In the genomic region with DNA sequence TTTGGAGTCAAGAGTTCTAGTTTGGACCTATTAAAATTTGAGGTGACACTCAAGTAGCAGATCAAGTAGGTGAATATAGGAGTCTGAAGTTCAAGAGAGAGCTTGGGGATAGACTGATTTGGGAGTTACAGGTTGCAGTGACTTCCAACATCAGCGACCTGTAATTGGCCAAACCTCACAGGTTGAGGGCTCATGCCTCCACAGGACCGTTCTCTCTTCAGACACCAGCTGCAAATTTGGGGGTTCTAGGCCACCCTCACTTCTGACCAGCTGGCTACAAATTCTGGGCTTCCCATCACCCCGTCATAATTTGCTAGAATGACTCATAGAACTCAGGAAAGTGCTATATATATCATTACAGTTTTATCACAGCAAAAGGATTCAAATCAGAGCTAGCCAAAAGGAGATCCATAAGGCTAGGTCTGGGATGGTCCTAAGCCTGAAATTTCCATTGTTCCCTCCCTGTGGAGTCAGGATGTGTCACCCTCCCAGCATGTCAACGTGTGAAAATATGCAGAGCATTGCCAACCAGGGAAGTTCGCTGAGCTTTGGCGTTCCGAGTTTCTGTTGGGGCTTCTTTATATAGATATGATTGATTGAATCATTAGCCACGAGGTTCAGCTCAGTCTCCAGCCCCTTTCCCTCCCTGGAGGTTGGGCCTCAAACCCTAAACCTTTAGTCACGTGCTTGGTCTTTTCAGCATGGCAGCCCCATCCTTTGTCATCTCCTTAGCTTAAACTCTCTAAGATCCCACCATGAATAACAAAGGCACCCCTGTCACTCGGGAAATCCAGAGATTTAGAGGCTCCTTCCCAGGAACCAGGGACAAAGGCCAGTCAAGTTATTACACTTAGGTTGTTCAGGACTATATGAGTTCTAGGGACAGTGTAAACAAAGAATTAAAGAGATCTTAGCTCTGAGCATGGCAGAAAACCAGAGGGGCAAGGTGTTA, we compare ENCODE assay signal across 21 cellular contexts. TPM values are rescaled to one million over a fixed set of nuclear protein-coding genes. Genes with fewer than 3 reads are reported as not detected.
DNase-seq lines count a peak whose midpoint lies in the region; ATAC-seq lines count a peak whose summit lies in the region.
"Had no signal": no experiment of that assay in that cellular context is flagged by ENCODE, and none has a peak within 500 bp of the region (broad histone marks: within the 10 kb centered on the region; RNA-seq: fewer than 3 reads in every experiment).

No MANE protein-coding gene starts in this region.

- no peak overlapping the region for H3K4me3 Mint-ChIP-seq in stimulated activated naive CD8-positive, alpha-beta T cell treated with anti-CD3 and anti-CD28 coated beads, Interleukin-15, Interleukin-2, amounts not matched to agents 100 ng/mL and 50 ng/mL, for 24 hours
- H3K4me3 Mint-ChIP-seq in central memory CD8-positive, alpha-beta T cell: no peak overlapping the region
- H3K4me3 Mint-ChIP-seq: activated CD4-positive, alpha-beta T cell treated with anti-CD3 and anti-CD28 coated beads for 36 hours had no signal

- peak overlapping the region; percentile 1 for H3K27ac Mint-ChIP-seq in stimulated activated naive CD8-positive, alpha-beta T cell treated with anti-CD3 and anti-CD28 coated beads, Interleukin-15, Interleukin-2, amounts not matched to agents 100 ng/mL and 50 ng/mL, for 24 hours
- peak overlapping the region; percentile 74 for H3K27ac Mint-ChIP-seq in central memory CD8-positive, alpha-beta T cell (ENCODE audit: low read depth)

- no peaks in the 10 kb centered on the region for H3K27me3 ChIP-seq in mesendoderm (ENCODE audit: insufficient read depth, low read length, poor library complexity)
- H3K27me3 ChIP-seq: heart left ventricle, left lung, neutrophil, testis had no signal

- no peak for DNase-seq in stimulated activated naive CD8-positive, alpha-beta T cell treated with anti-CD3 and anti-CD28 coated beads, Interleukin-15, Interleukin-2, amounts not matched to agents 100 U/mL and 50 U/mL, for 24 hours
- DNase-seq in central memory CD8-positive, alpha-beta T cell (ENCODE audit: low spot score in 2 of 2): no peak
- DNase-seq in mesendoderm (peak; percentile 67), NCI-H524 (lab: John Stamatoyannopoulos, UW) (no peak)
- DNase-seq in stimulated activated CD4-positive, alpha-beta T cell treated with anti-CD3 and anti-CD28 coated beads, Interleukin-15, amount 100 ng/mL, for 24 hours: no peak
- DNase-seq in activated CD4-positive, alpha-beta T cell treated with anti-CD3 and anti-CD28 coated beads, Interleukin-2, amount 50 U/mL, for 48 hours: no peak
- DNase-seq: activated CD4-positive, alpha-beta T cell treated with anti-CD3 and anti-CD28 coated beads for 36 hours; activated CD8-positive, alpha-beta memory T cell treated with anti-CD3 and anti-CD28 coated beads, Interleukin-2, amount 50 U/mL, for 4 hours; heart left ventricle; left lung; NCI-H187; NCI-H2227 treated with DMSO at 0.1 percent for 48 hours; NCI-H82; OCI-M1; SHP77; testis had no signal

- no peak overlapping the region for H3K4me3 ChIP-seq in mesendoderm (ENCODE audit: low read length)
- H3K4me3 ChIP-seq: heart left ventricle, left lung, testis had no signal

- H3K4me1 Mint-ChIP-seq in stimulated activated naive CD8-positive, alpha-beta T cell treated with anti-CD3 and anti-CD28 coated beads, Interleukin-15, Interleukin-2, amounts not matched to agents 100 ng/mL and 50 ng/mL, for 24 hours (ENCODE audit: low read depth): no peaks in the 10 kb centered on the region
- peaks cover 16% of the 10 kb centered on the region for H3K4me1 Mint-ChIP-seq in central memory CD8-positive, alpha-beta T cell
- H3K4me1 Mint-ChIP-seq: activated CD4-positive, alpha-beta T cell treated with anti-CD3 and anti-CD28 coated beads for 36 hours had no signal

- no peak overlapping the region for H2AK5ac ChIP-seq in mesendoderm (ENCODE audit: low read length)

- H3K27me3 Mint-ChIP-seq in stimulated activated naive CD8-positive, alpha-beta T cell treated with anti-CD3 and anti-CD28 coated beads, Interleukin-15, Interleukin-2, amounts not matched to agents 100 ng/mL and 50 ng/mL, for 24 hours: no peaks in the 10 kb centered on the region
- H3K27me3 Mint-ChIP-seq in central memory CD8-positive, alpha-beta T cell: no peaks in the 10 kb centered on the region
- H3K27me3 Mint-ChIP-seq: activated CD4-positive, alpha-beta T cell treated with anti-CD3 and anti-CD28 coated beads for 36 hours had no signal

- H3K79me1 ChIP-seq in mesendoderm (ENCODE audit: low read length): peaks cover 2% of the 10 kb centered on the region

- peak overlapping the region; percentile 48 for H3K23ac ChIP-seq in mesendoderm (ENCODE audit: low read length)

- no peak overlapping the region for H3K18ac ChIP-seq in mesendoderm (ENCODE audit: low read length)

- H3K36me3 Mint-ChIP-seq in stimulated activated naive CD8-positive, alpha-beta T cell treated with anti-CD3 and anti-CD28 coated beads, Interleukin-15, Interleukin-2, amounts not matched to agents 100 ng/mL and 50 ng/mL, for 24 hours (ENCODE audit: low read depth): peaks cover 69% of the 10 kb centered on the region
- peaks cover 26% of the 10 kb centered on the region for H3K36me3 Mint-ChIP-seq in central memory CD8-positive, alpha-beta T cell (ENCODE audit: insufficient read depth)

- H3K9ac ChIP-seq in mesendoderm (ENCODE audit: low read length): no peak overlapping the region
- H3K9ac ChIP-seq: KMS-11 had no signal

- H2BK15ac ChIP-seq in mesendoderm (replicated peaks; ENCODE audit: low read depth): no peak overlapping the region

- H3K4me1 ChIP-seq in mesendoderm (ENCODE audit: control insufficient read depth, low read depth, low read length): no peaks in the 10 kb centered on the region
- H3K4me1 ChIP-seq: heart left ventricle, left lung, testis had no signal

- H3K36me3 ChIP-seq in mesendoderm (ENCODE audit: control insufficient read depth, insufficient read depth, low read length): peaks cover 6% of the 10 kb centered on the region

- H3K79me2 ChIP-seq in mesendoderm (ENCODE audit: control insufficient read depth, insufficient read depth, low read length): no peaks in the 10 kb centered on the region

- H4K5ac ChIP-seq in mesendoderm (ENCODE audit: low read length): no peak overlapping the region

- H3K4ac ChIP-seq in mesendoderm (ENCODE audit: low read depth, low read length): no peak overlapping the region

- ATAC-seq in stimulated activated naive CD8-positive, alpha-beta T cell treated with anti-CD3 and anti-CD28 coated beads, Interleukin-15, Interleukin-2, amounts not matched to agents 100 U/mL and 50 U/mL, for 24 hours: no peak
- no peak for ATAC-seq in central memory CD8-positive, alpha-beta T cell (replicated peaks; ENCODE audit: extremely low read depth, poor library complexity, severe bottlenecking)
- no peak for ATAC-seq in HG02610 (IDR thresholded peaks at IDR 0.05; ENCODE audit: unreplicated experiment)
- ATAC-seq: activated CD4-positive, alpha-beta T cell treated with anti-CD3 and anti-CD28 coated beads for 36 hours; heart left ventricle; left lung had no signal

- WGBS in mesendoderm (ENCODE audit: extremely low coverage, insufficient coverage, low lambda C conversion rate): no CpG with 5 or more reads among the region's 10 CpGs

- no peak overlapping the region for H3K4me2 ChIP-seq in mesendoderm (ENCODE audit: low read length)
- H3K4me2 ChIP-seq: KMS-11 had no signal

- no peak overlapping the region for H3K27ac ChIP-seq in mesendoderm (ENCODE audit: low read depth, low read length)
- H3K27ac ChIP-seq: C4-2B, heart left ventricle, KMS-11, left lung, neutrophil, testis had no signal

- no peak overlapping the region for H3K56ac ChIP-seq in mesendoderm (ENCODE audit: low read length)

- H3K9me3 Mint-ChIP-seq in stimulated activated naive CD8-positive, alpha-beta T cell treated with anti-CD3 and anti-CD28 coated beads, Interleukin-15, Interleukin-2, amounts not matched to agents 100 ng/mL and 50 ng/mL, for 24 hours: no peaks in the 10 kb centered on the region
- H3K9me3 Mint-ChIP-seq in central memory CD8-positive, alpha-beta T cell: no peaks in the 10 kb centered on the region

- H2BK120ac ChIP-seq in mesendoderm (ENCODE audit: low read depth, low read length): no peak overlapping the region

- no peak overlapping the region for H4K8ac ChIP-seq in mesendoderm (ENCODE audit: low read depth, low read length)

- H2BK5ac ChIP-seq in mesendoderm (ENCODE audit: low read length): no peak overlapping the region

RNA-seq across cellular contexts. Expression of a gene that starts 20.7 kb away (rescaled TPM):
- 7.1 TPM for polyA plus RNA-seq in mesendoderm (2013, experiment 1 of 2)
- polyA plus RNA-seq in mesendoderm (2013, experiment 2 of 2): 7.4 TPM

RNA-seq across cellular contexts. Expression of a gene that starts 23.4 kb away (rescaled TPM):
- 17.2 TPM for polyA plus RNA-seq in mesendoderm (2013, experiment 1 of 2)
- polyA plus RNA-seq in mesendoderm (2013, experiment 2 of 2): 17.8 TPM

RNA-seq across cellular contexts. Expression of a gene that starts 43.3 kb away (rescaled TPM):
- 2.9 TPM for polyA plus RNA-seq in mesendoderm (2013, experiment 1 of 2)
- polyA plus RNA-seq in mesendoderm (2013, experiment 2 of 2): 2.6 TPM
